Comparison of ENCODE assay signal across 8 cellular contexts in genomic region chr11:46391578-46392420, GRCh38. TPM values are rescaled to one million over a fixed set of nuclear protein-coding genes. Genes with fewer than 3 reads are reported as not detected.
DNase-seq lines count a peak whose midpoint lies in the region; ATAC-seq, FAIRE-seq and TF ChIP-seq lines count a peak whose summit lies in the region.

Gene CHRM4 (minus strand): TSS chr11:46391776. CDS start chr11:46386557, 5,219 bp downstream.

- H3K4me1 ChIP-seq in lower lobe of right lung (peaks cover 34% of the 10 kb centered on the region), urinary bladder (ENCODE audit: insufficient read depth) (no peaks in the 10 kb centered on the region)

- H3K27me3 Mint-ChIP-seq in Calu3 (ENCODE audit: unreplicated experiment) = peaks cover 62% of the 10 kb centered on the region

- H3K9me3 ChIP-seq in lower lobe of right lung = no peaks in the 10 kb centered on the region

- no peak within 1 kb of the TSS for H3K27ac ChIP-seq in lower lobe of right lung
- no peak within 1 kb of the TSS for H3K27ac ChIP-seq in urinary bladder (ENCODE audit: low read depth)

- intact Hi-C loops in Calu3 (cut with micrococcal nuclease; ENCODE audit: unreplicated experiment) = no loop called here
- intact Hi-C loops in lower lobe of right lung (cut with DNase I) = no loop called here

- no peaks in the 10 kb centered on the region for H3K9me3 Mint-ChIP-seq in Calu3 (ENCODE audit: low read depth, unreplicated experiment)

- H3K36me3 ChIP-seq in lower lobe of right lung (peaks cover 4% of the 10 kb centered on the region), urinary bladder (ENCODE audit: insufficient read depth) (no peaks in the 10 kb centered on the region)

- FAIRE-seq in RCC 7860 (lab: Jason Lieb, UNC) = no peak

- H3K4me3 Mint-ChIP-seq in Calu3 (ENCODE audit: low read depth, unreplicated experiment) = peak within 1 kb of the TSS; percentile 81

- DNase-seq in Calu3 = peak; percentile 65
- peak; percentile 43 to 89 for DNase-seq in NCI-H446 (lab: John Stamatoyannopoulos, UW)
- peak; percentile 74 to 83 for DNase-seq in T47D (ENCODE audit: low read depth in 1 of 2, low spot score in 1 of 2)
- no peak for DNase-seq in lower lobe of right lung
- no peak for DNase-seq in RCC 7860 (ENCODE audit: low spot score)

- peak; percentile 57 for TF ChIP-seq CTCF in Calu3 (IDR thresholded peaks at IDR 0.05; ENCODE audit: unreplicated experiment)
- TF ChIP-seq CTCF in lower lobe of right lung (IDR thresholded peaks at IDR 0.05) = no peak

- H3K4me3 ChIP-seq in lower lobe of right lung (peak within 1 kb of the TSS; percentile 46), urinary bladder (ENCODE audit: low read depth, low read length) (peak within 1 kb of the TSS; percentile 49)

- peak within 1 kb of the TSS; percentile 50 for H3K27ac Mint-ChIP-seq in Calu3 (ENCODE audit: unreplicated experiment)

- H3K36me3 Mint-ChIP-seq in Calu3 (ENCODE audit: insufficient read depth, unreplicated experiment) = peaks cover 28% of the 10 kb centered on the region

- peaks cover 57% of the 10 kb centered on the region for H3K27me3 ChIP-seq in lower lobe of right lung (ENCODE audit: low read depth)

- under 1% methylated on average over 123 of the region's 123 CpGs for WGBS in urinary bladder

- no TSS peak for BruUV-seq in Calu3 (replicated peaks; lab: Mats Ljungman, UMichigan)

- in situ Hi-C loops in T47D (cut with HindIII; ENCODE audit: low pct_unique_long_range_greater_than_20kb, low sequenced_read_pairs) = no loop called here

- CTCF ChIA-PET in Calu3 (lab: Charles Lee) = interaction anchor here (0.6 to 1.5 kb wide), 9 partner anchors 10 to 522 kb away, joined by 3 to 7 read pairs (median 4); partner anchors contain the start of gene ATG13

- ATAC-seq in GM21825 (IDR thresholded peaks at IDR 0.05; ENCODE audit: unreplicated experiment) (peak; percentile 9), lower lobe of right lung (no peak), GM21526 (IDR thresholded peaks at IDR 0.05; ENCODE audit: low FRiP score, unreplicated experiment) (no peak)

- H3K4me1 Mint-ChIP-seq in Calu3 (ENCODE audit: low read depth, unreplicated experiment) = peaks cover 30% of the 10 kb centered on the region

RNA-seq across cellular contexts. Expression of gene CHRM4, which starts in this region (rescaled TPM):
- not detected in 2 replicates for total RNA-seq in Calu3 (2022)
- total RNA-seq in lower lobe of right lung = not detected
- 0.21 TPM for total RNA-seq in urinary bladder
- 0.56 TPM for polyA plus RNA-seq in urinary bladder

Comparison
In these comparisons a context has a peak if more than half of its experiments do, and no peak if none do; other contexts are left out.
1. Peak in DNase-seq in Calu3; RNA of the gene not detected or under 1 TPM.
2. DNase-seq: peak in NCI-H446 (2 of 2) and T47D (2 of 2); none in lower lobe of right lung (single experiment) and RCC 7860 (single experiment).